Comparison of ENCODE assay signal across 11 cellular contexts in genomic region chr10:110508806-110509544, GRCh38. TPM values are rescaled to one million over a fixed set of nuclear protein-coding genes. Genes with fewer than 3 reads are reported as not detected.
DNase-seq lines count a peak whose midpoint lies in the region; ATAC-seq lines count a peak whose summit lies in the region.
"Had no signal": no experiment of that assay in that cellular context is flagged by ENCODE, and none has a peak within 500 bp of the region (broad histone marks: within the 10 kb centered on the region; RNA-seq: fewer than 3 reads in every experiment).

No MANE protein-coding gene starts in this region.

- H3K4me3 Mint-ChIP-seq in T-helper 1 cell treated with Interleukin-12 subunit alpha and Interleukin-12 subunit beta and Interleukin-4 antibody, amounts not matched to agents 30 μg/mL and 1 μg/mL, for 36 hours: peak overlapping the region; percentile 25
- H3K4me3 Mint-ChIP-seq: activated naive CD8-positive, alpha-beta T cell had no signal

- peaks cover 74% of the 10 kb centered on the region for H3K4me1 Mint-ChIP-seq in T-helper 1 cell treated with Interleukin-12 subunit alpha and Interleukin-12 subunit beta and Interleukin-4 antibody, amounts not matched to agents 30 μg/mL and 1 μg/mL, for 36 hours (ENCODE audit: low read depth)

- no peak for DNase-seq in T-helper 1 cell
- peak; percentile 34 for DNase-seq in NCI-H1417 treated with DMSO at 0.1 percent for 48 hours (lab: John Stamatoyannopoulos, UW)
- peak; percentile 68 for DNase-seq in astrocyte of the hippocampus (ENCODE audit: low read depth, low spot score)
- DNase-seq in myocyte (ENCODE audit: low read depth): peak; percentile 78
- DNase-seq in effector CD4-positive, alpha-beta T cell: no peak
- no peak for DNase-seq in mucosa of gallbladder (ENCODE audit: low spot score)
- DNase-seq: MM.1S, NCI-H526 had no signal

- H3K9me3 Mint-ChIP-seq in T-helper 1 cell treated with Interleukin-12 subunit alpha and Interleukin-12 subunit beta and Interleukin-4 antibody, amounts not matched to agents 30 μg/mL and 1 μg/mL, for 36 hours: no peaks in the 10 kb centered on the region

- peak overlapping the region; percentile 52 for H3K27ac Mint-ChIP-seq in T-helper 1 cell treated with Interleukin-12 subunit alpha and Interleukin-12 subunit beta and Interleukin-4 antibody, amounts not matched to agents 30 μg/mL and 1 μg/mL, for 36 hours

- ATAC-seq in GM18909 (IDR thresholded peaks at IDR 0.05; ENCODE audit: poor library complexity, unreplicated experiment): no peak

- peaks cover 92% of the 10 kb centered on the region for H3K36me3 Mint-ChIP-seq in T-helper 1 cell treated with Interleukin-12 subunit alpha and Interleukin-12 subunit beta and Interleukin-4 antibody, amounts not matched to agents 30 μg/mL and 1 μg/mL, for 36 hours (ENCODE audit: low read depth)

- H3K27me3 Mint-ChIP-seq in T-helper 1 cell treated with Interleukin-12 subunit alpha and Interleukin-12 subunit beta and Interleukin-4 antibody, amounts not matched to agents 30 μg/mL and 1 μg/mL, for 36 hours (ENCODE audit: low read depth): no peaks in the 10 kb centered on the region
- H3K27me3 Mint-ChIP-seq: activated naive CD8-positive, alpha-beta T cell had no signal

RNA-seq across cellular contexts. Expression of gene DUSP5, which starts 11.3 kb away (rescaled TPM):
- 6.4 and 10.0 TPM in 2 replicates for total RNA-seq in myocyte
- 6.1 TPM for polyA plus RNA-seq in myocyte (2012)
- total RNA-seq in mucosa of gallbladder: 15.9 TPM

RNA-seq across cellular contexts. Expression of gene SMC3, which starts 58.5 kb away (rescaled TPM):
- total RNA-seq in myocyte (20.8 and 24.3 TPM in 2 replicates), mucosa of gallbladder (28.5 TPM)
- 9.0 TPM for polyA plus RNA-seq in myocyte (2012)

Comparison
In these comparisons a context has a peak if more than half of its experiments do, and no peak if none do; other contexts are left out.
1. DNase-seq: peak in NCI-H1417 treated with DMSO at 0.1 percent for 48 hours (single experiment), astrocyte of the hippocampus (single experiment) and myocyte (single experiment); none in T-helper 1 cell (0 of 5), effector CD4-positive, alpha-beta T cell (single experiment) and mucosa of gallbladder (single experiment).